ENCODE assay signal across 8 cellular contexts in the genomic region with DNA sequence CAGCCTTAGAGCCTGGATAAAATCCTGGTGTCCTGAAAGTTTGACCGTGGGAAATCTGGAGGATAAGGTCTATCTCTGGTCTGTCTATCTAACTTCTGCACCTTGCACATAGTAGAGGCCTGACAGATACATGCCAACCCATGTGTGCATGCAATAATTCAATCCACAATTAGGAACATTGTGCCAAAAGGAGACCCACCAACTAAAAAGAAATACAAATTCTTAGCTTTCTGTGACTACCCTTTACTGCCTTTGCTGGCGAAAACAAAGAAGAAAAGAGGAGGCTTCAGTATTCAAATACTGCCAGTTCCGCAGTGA. TPM values are rescaled to one million over a fixed set of nuclear protein-coding genes. Genes with fewer than 3 reads are reported as not detected.
DNase-seq lines count a peak whose midpoint lies in the region; ATAC-seq, FAIRE-seq and TF ChIP-seq lines count a peak whose summit lies in the region.

No MANE protein-coding gene starts in this region.

- peaks cover 7% of the 10 kb centered on the region for H3K27me3 Mint-ChIP-seq in memory B cell

- no peak for FAIRE-seq in RCC 7860 (lab: Jason Lieb, UNC)

- H3K27ac ChIP-seq in body of pancreas (peak overlapping the region in 3 of 4 donors; percentile 79 to 86 (median 85)), vagina (peak overlapping the region; percentile 80)

- TF ChIP-seq POLR2A in body of pancreas (IDR thresholded peaks at IDR 0.05) (no peak), vagina (IDR thresholded peaks at IDR 0.05) (no peak)

- H3K4me1 ChIP-seq in body of pancreas: peaks cover 18% of the 10 kb centered on the region
- H3K4me1 ChIP-seq in vagina: peaks cover 32% of the 10 kb centered on the region

- H3K4me1 Mint-ChIP-seq in memory B cell: peaks cover 11% of the 10 kb centered on the region

- DNase-seq in Right ventricle myocardium superior: no peak
- no peak for DNase-seq in cardiac septum (ENCODE audit: low spot score)
- no peak for DNase-seq in body of pancreas
- DNase-seq in memory B cell (ENCODE audit: low spot score in 2 of 2): peak in 1 of 2 donors; percentile 0
- DNase-seq in vagina (ENCODE audit: extremely low spot score in 2 of 2): no peak
- no peak for DNase-seq in NCI-H1417 (lab: John Stamatoyannopoulos, UW)
- DNase-seq in RCC 7860 (ENCODE audit: low spot score): no peak
- DNase-seq in AML-193 (lab: John Stamatoyannopoulos, UW): no peak

- peak overlapping the region in 1 of 2 donors; percentile 61 for H3K4me3 ChIP-seq in body of pancreas
- H3K4me3 ChIP-seq in vagina: peak overlapping the region; percentile 85 to 87

- peak overlapping the region; percentile 95 for H3K4me3 Mint-ChIP-seq in memory B cell

- no peaks in the 10 kb centered on the region for H3K9me3 Mint-ChIP-seq in memory B cell

- H3K36me3 ChIP-seq in body of pancreas (replicated peaks in 1 of 2; ENCODE audit: insufficient read depth in 1 of 2, low read depth in 2 of 2) (no peaks in the 10 kb centered on the region), vagina (no peaks in the 10 kb centered on the region)

- H3K9me3 ChIP-seq in body of pancreas (no peaks in the 10 kb centered on the region), vagina (no peaks in the 10 kb centered on the region)

- ATAC-seq in Right ventricle myocardium superior (ENCODE audit: poor library complexity) (peak; percentile 9), body of pancreas (no peak), memory B cell (ENCODE audit: low read depth) (no peak)

- 53 to 67% methylated on average over 3 of the region's 3 CpGs for WGBS in body of pancreas, 2 donors

- H3K27me3 ChIP-seq in body of pancreas (no peaks in the 10 kb centered on the region), vagina (no peaks in the 10 kb centered on the region)

- TF ChIP-seq CTCF in body of pancreas (IDR thresholded peaks at IDR 0.05): no peak
- no peak for TF ChIP-seq CTCF in vagina (IDR thresholded peaks at IDR 0.05)

- peaks cover 3% of the 10 kb centered on the region for H3K36me3 Mint-ChIP-seq in memory B cell

- peak overlapping the region; percentile 91 for H3K27ac Mint-ChIP-seq in memory B cell

- intact Hi-C loops in Right ventricle myocardium superior (cut with DNase I): no loop called here
- intact Hi-C loops in cardiac septum (cut with DNase I): loop anchor here (2.0 kb wide), 2 partner anchors 238 to 284 kb away; a partner anchor contains a TSS
- intact Hi-C loops in body of pancreas (cut with DNase I): no loop called here
- intact Hi-C loops in vagina (cut with DNase I): no loop called here

RNA-seq across cellular contexts. Expression of a gene that starts 0.4 kb away (rescaled TPM):
- total RNA-seq in Right ventricle myocardium superior: 15.2 TPM
- 17.1 TPM for total RNA-seq in cardiac septum
- 10 to 100 TPM; 14.3 to 15.8 TPM for total RNA-seq in body of pancreas
- 14.7 TPM for total RNA-seq in vagina

RNA-seq across cellular contexts. Expression of a gene that starts 44.7 kb away (rescaled TPM):
- total RNA-seq in Right ventricle myocardium superior: 0.24 TPM
- total RNA-seq in cardiac septum: 0.32 TPM
- total RNA-seq in body of pancreas: under 1 TPM in 1 of 2 donors, not detected in 1; 0.26 TPM
- not detected for total RNA-seq in vagina
